Comparison of ENCODE assay signal across 8 cellular contexts in the genomic region with DNA sequence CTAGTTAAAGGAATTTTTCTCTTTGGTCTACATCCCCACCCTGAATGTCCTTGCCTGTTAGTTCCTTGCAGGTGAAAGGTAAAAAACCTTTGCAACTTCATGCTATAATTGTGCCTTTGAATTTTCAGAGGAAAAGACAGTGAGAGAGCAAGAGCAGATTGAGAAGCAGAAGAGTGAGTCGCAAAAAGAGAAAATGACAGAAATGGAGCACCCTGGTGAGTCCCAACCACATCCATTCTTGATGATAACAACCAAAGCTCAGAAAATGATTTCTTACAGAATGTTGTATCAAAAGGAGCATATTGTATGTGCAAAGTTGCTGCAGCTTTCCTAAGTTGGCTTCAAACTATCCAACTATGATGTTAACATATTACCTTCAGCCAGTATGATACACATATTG.
"Had no signal": no experiment of that assay in that cellular context is flagged by ENCODE, and none has a peak within 500 bp of the region (broad histone marks: within the 10 kb centered on the region; RNA-seq: fewer than 3 reads in every experiment).

No MANE protein-coding gene starts in this region.

- H3K4me3 ChIP-seq: GM23248, HAP-1 had no signal

- H3K27me3 Mint-ChIP-seq: IgD-negative memory B cell had no signal

- H3K27ac Mint-ChIP-seq: HFFc6, IgD-negative memory B cell had no signal

- H3K4me3 Mint-ChIP-seq: HFFc6, IgD-negative memory B cell had no signal

- H3K9me3 Mint-ChIP-seq: HFFc6 had no signal

- ATAC-seq: HCT116, HepG2 had no signal

- DNase-seq: GM23248, GOT3, H7, HFFc6 had no signal
